In the genomic region with DNA sequence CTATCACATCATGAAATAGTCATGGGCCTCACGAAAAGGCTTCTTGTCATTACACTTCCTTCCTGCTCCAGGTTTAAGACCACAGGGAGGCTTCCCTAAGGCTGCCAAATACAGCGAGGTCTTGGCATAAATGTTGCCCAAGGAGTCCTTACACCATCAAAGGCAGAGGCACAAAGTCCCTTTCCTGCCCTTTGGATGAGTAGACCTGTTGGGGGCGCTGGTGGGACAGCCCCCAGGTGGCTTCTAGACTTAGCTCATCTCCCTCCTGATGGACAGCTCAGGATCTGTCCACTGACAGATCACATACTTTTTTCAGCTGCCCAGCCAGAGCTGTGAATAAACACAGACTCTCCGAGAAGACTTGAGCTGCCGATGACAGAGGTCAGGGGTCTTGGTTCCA, we compare ENCODE assay signal across 1 cellular context.
TF ChIP-seq lines count a peak whose summit lies in the region.

No MANE protein-coding gene starts in this region.

TF ChIP-seq in GM12878, 131 proteins besides CTCF, POLR2A, EP300 and RAD21 (continued from another document):
- TF ChIP-seq TBL1XR1 (IDR thresholded peaks at IDR 0.05; ENCODE audit: low read depth, low read length) (no peak), GATAD2B (conservative IDR thresholded peaks at IDR 0.05; ENCODE audit: low read depth) (no peak), IRF4 (IDR thresholded peaks at IDR 0.05; ENCODE audit: low read depth, low read length) (no peak), RBBP5 (conservative IDR thresholded peaks at IDR 0.05) (no peak), ETV6 (conservative IDR thresholded peaks at IDR 0.05 in 1 of 2, IDR thresholded peaks at IDR 0.05 in 1 of 2; ENCODE audit: borderline replicate concordance in 1 of 2, low read depth in 1 of 2) (no peak), CBX5 (IDR thresholded peaks at IDR 0.05; ENCODE audit: low read depth) (no peak), HCFC1 (IDR thresholded peaks at IDR 0.05; ENCODE audit: low read length) (no peak)
- TF ChIP-seq, protein P1, sequence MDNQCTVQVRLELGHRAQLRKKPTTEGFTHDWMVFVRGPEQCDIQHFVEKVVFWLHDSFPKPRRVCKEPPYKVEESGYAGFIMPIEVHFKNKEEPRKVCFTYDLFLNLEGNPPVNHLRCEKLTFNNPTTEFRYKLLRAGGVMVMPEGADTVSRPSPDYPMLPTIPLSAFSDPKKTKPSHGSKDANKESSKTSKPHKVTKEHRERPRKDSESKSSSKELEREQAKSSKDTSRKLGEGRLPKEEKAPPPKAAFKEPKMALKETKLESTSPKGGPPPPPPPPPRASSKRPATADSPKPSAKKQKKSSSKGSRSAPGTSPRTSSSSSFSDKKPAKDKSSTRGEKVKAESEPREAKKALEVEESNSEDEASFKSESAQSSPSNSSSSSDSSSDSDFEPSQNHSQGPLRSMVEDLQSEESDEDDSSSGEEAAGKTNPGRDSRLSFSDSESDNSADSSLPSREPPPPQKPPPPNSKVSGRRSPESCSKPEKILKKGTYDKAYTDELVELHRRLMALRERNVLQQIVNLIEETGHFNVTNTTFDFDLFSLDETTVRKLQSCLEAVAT (IDR thresholded peaks at IDR 0.05), result no peak
- TF ChIP-seq, protein P2, sequence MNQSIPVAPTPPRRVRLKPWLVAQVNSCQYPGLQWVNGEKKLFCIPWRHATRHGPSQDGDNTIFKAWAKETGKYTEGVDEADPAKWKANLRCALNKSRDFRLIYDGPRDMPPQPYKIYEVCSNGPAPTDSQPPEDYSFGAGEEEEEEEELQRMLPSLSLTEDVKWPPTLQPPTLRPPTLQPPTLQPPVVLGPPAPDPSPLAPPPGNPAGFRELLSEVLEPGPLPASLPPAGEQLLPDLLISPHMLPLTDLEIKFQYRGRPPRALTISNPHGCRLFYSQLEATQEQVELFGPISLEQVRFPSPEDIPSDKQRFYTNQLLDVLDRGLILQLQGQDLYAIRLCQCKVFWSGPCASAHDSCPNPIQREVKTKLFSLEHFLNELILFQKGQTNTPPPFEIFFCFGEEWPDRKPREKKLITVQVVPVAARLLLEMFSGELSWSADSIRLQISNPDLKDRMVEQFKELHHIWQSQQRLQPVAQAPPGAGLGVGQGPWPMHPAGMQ (IDR thresholded peaks at IDR 0.05; ENCODE audit: borderline replicate concordance), result no peak
- TF ChIP-seq, protein P3, sequence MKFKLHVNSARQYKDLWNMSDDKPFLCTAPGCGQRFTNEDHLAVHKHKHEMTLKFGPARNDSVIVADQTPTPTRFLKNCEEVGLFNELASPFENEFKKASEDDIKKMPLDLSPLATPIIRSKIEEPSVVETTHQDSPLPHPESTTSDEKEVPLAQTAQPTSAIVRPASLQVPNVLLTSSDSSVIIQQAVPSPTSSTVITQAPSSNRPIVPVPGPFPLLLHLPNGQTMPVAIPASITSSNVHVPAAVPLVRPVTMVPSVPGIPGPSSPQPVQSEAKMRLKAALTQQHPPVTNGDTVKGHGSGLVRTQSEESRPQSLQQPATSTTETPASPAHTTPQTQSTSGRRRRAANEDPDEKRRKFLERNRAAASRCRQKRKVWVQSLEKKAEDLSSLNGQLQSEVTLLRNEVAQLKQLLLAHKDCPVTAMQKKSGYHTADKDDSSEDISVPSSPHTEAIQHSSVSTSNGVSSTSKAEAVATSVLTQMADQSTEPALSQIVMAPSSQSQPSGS (IDR thresholded peaks at IDR 0.05; ENCODE audit: low read length), result no peak
